ENCODE assay signal across 1 cellular context in genomic region chr7:154913645-154914579, GRCh38.
TF ChIP-seq lines count a peak whose summit lies in the region.

No MANE protein-coding gene starts in this region.

TF ChIP-seq in HepG2, 621 proteins besides CTCF, POLR2A, EP300 and RAD21 (continued from another document and continues in another):
- TF ChIP-seq HDAC1 (CRISPR knock-in tag; IDR thresholded peaks at IDR 0.05): peak; percentile 83
- 0 out of 2 replicates have a peak, but pooled peaks have one; percentile 36 for TF ChIP-seq STAT6 (CRISPR knock-in tag; IDR thresholded peaks at IDR 0.05; ENCODE audit: borderline replicate concordance)
- no peak for TF ChIP-seq ZNF616 (CRISPR knock-in tag; IDR thresholded peaks at IDR 0.05; ENCODE audit: low read depth)
- peak; percentile 48; the same call in 1 of the 2 replicates for TF ChIP-seq CBFB (CRISPR knock-in tag; IDR thresholded peaks at IDR 0.05)
- TF ChIP-seq ZNF101 (CRISPR knock-in tag; IDR thresholded peaks at IDR 0.05; ENCODE audit: borderline replicate concordance, low read depth): no peak
- peak; percentile 80 for TF ChIP-seq SPEN (CRISPR knock-in tag; IDR thresholded peaks at IDR 0.05; ENCODE audit: low read depth)
- TF ChIP-seq XBP1 (CRISPR knock-in tag; IDR thresholded peaks at IDR 0.05): peak; percentile 63; the same call in 1 of the 2 replicates
- TF ChIP-seq ZNF350 (CRISPR knock-in tag; IDR thresholded peaks at IDR 0.05; ENCODE audit: borderline replicate concordance, low read depth): peak; percentile 81
- no peak for TF ChIP-seq ZNF841 (CRISPR knock-in tag; IDR thresholded peaks at IDR 0.05; ENCODE audit: borderline replicate concordance)
- TF ChIP-seq SAP130 (CRISPR knock-in tag; IDR thresholded peaks at IDR 0.05; ENCODE audit: low read depth): peak; percentile 54; the same call in 1 of the 2 replicates
- TF ChIP-seq ATF1 (CRISPR knock-in tag; IDR thresholded peaks at IDR 0.05): no peak
- 0 out of 2 replicates have a peak, but pooled peaks have one; percentile 71 for TF ChIP-seq ZMAT3 (CRISPR knock-in tag; conservative IDR thresholded peaks at IDR 0.05)
- peak; percentile 89 for TF ChIP-seq MTF2 (CRISPR knock-in tag; IDR thresholded peaks at IDR 0.05; ENCODE audit: borderline replicate concordance)
- peak; percentile 52; the same call in 1 of the 2 replicates for TF ChIP-seq ZNF264 (CRISPR knock-in tag; IDR thresholded peaks at IDR 0.05)
- peak; percentile 80 for TF ChIP-seq ZBTB7B (CRISPR knock-in tag; IDR thresholded peaks at IDR 0.05)
- TF ChIP-seq HBP1 (CRISPR knock-in tag; IDR thresholded peaks at IDR 0.05; ENCODE audit: low read depth): no peak
- TF ChIP-seq DRAP1 (CRISPR knock-in tag; IDR thresholded peaks at IDR 0.05): peak; percentile 51; the same call in 1 of the 2 replicates
- TF ChIP-seq PRDM4 (CRISPR knock-in tag; IDR thresholded peaks at IDR 0.05; ENCODE audit: borderline replicate concordance): no peak
- no peak for TF ChIP-seq ZUFSP (CRISPR knock-in tag; IDR thresholded peaks at IDR 0.05; ENCODE audit: borderline replicate concordance)
- peak; percentile 38 for TF ChIP-seq TAF1 (CRISPR knock-in tag; IDR thresholded peaks at IDR 0.05)
- TF ChIP-seq ZNF607 (CRISPR knock-in tag; IDR thresholded peaks at IDR 0.05; ENCODE audit: borderline replicate concordance): peak; percentile 53; the same call in 1 of the 2 replicates
- TF ChIP-seq MATR3 (CRISPR knock-in tag; IDR thresholded peaks at IDR 0.05): no peak
- peak; percentile 70; the same call in 1 of the 2 replicates for TF ChIP-seq HINFP (CRISPR knock-in tag; IDR thresholded peaks at IDR 0.05; ENCODE audit: low read depth)
- TF ChIP-seq ZNF317 (CRISPR knock-in tag; IDR thresholded peaks at IDR 0.05): peak; percentile 92
- TF ChIP-seq ZNF720 (CRISPR knock-in tag; IDR thresholded peaks at IDR 0.05): no peak
- peak; percentile 90 to 92; a peak in 3 of 4 replicates for TF ChIP-seq NR2F1 (CRISPR knock-in tag; IDR thresholded peaks at IDR 0.05)
- TF ChIP-seq ZNF768 (CRISPR knock-in tag; IDR thresholded peaks at IDR 0.05): 0 out of 2 replicates have a peak, but pooled peaks have one; percentile 18
- TF ChIP-seq ZNF496 (CRISPR knock-in tag; IDR thresholded peaks at IDR 0.05; ENCODE audit: insufficient replicate concordance): no peak
- 0 out of 2 replicates have a peak, but pooled peaks have one; percentile 45 for TF ChIP-seq BRD4 (CRISPR knock-in tag; IDR thresholded peaks at IDR 0.05)
- peak; percentile 49; the same call in 1 of the 2 replicates for TF ChIP-seq TFAP4 (IDR thresholded peaks at IDR 0.05; ENCODE audit: borderline replicate concordance, low read depth)
- peak; percentile 49 for TF ChIP-seq SP4 (CRISPR knock-in tag; IDR thresholded peaks at IDR 0.05)
- TF ChIP-seq MED1 (CRISPR knock-in tag; IDR thresholded peaks at IDR 0.05): peak; percentile 82
- TF ChIP-seq NAIF1 (CRISPR knock-in tag; IDR thresholded peaks at IDR 0.05; ENCODE audit: borderline replicate concordance): peak; percentile 56; the same call in 1 of the 2 replicates
- TF ChIP-seq ZFP1 (CRISPR knock-in tag; IDR thresholded peaks at IDR 0.05): peak; percentile 41; the same call in 1 of the 2 replicates
- TF ChIP-seq RORA (CRISPR knock-in tag; IDR thresholded peaks at IDR 0.05): no peak
- peak; percentile 59; the same call in 1 of the 2 replicates for TF ChIP-seq ZNF281 (CRISPR knock-in tag; IDR thresholded peaks at IDR 0.05; ENCODE audit: borderline replicate concordance)
- no peak for TF ChIP-seq MTERF4 (CRISPR knock-in tag; IDR thresholded peaks at IDR 0.05)
- no peak for TF ChIP-seq PHB2 (IDR thresholded peaks at IDR 0.05; ENCODE audit: partially characterized antibody)
- TF ChIP-seq TIGD3 (CRISPR knock-in tag; IDR thresholded peaks at IDR 0.05; ENCODE audit: borderline replicate concordance): no peak
- peak; percentile 38; the same call in 1 of the 2 replicates for TF ChIP-seq FOXA3 (CRISPR knock-in tag; IDR thresholded peaks at IDR 0.05)
- 0 out of 2 replicates have a peak, but pooled peaks have one; percentile 43 for TF ChIP-seq SIX4 (CRISPR knock-in tag; IDR thresholded peaks at IDR 0.05)
- no peak for TF ChIP-seq PCBP1 (IDR thresholded peaks at IDR 0.05; ENCODE audit: borderline replicate concordance, low read depth, low read length)
- no peak for TF ChIP-seq RFX5 (IDR thresholded peaks at IDR 0.05; ENCODE audit: low read depth, low read length)
- TF ChIP-seq ZNF570 (CRISPR knock-in tag; IDR thresholded peaks at IDR 0.05; ENCODE audit: borderline replicate concordance): no peak
- TF ChIP-seq RFX3 (CRISPR knock-in tag; IDR thresholded peaks at IDR 0.05): no peak
- peak; percentile 71 for TF ChIP-seq ZNF263 (CRISPR knock-in tag; IDR thresholded peaks at IDR 0.05)
- TF ChIP-seq CREBL2 (CRISPR knock-in tag; IDR thresholded peaks at IDR 0.05; ENCODE audit: borderline replicate concordance): no peak
- TF ChIP-seq PITX1 (CRISPR knock-in tag; IDR thresholded peaks at IDR 0.05): peak; percentile 90
- peak; percentile 66; the same call in 1 of the 2 replicates for TF ChIP-seq TARDBP (CRISPR knock-in tag; IDR thresholded peaks at IDR 0.05)
- no peak for TF ChIP-seq MYNN (CRISPR knock-in tag; IDR thresholded peaks at IDR 0.05; ENCODE audit: low read depth)
- TF ChIP-seq HIVEP1 (CRISPR knock-in tag; IDR thresholded peaks at IDR 0.05): peak; percentile 93
